22 cellular contexts compared by ENCODE assay signal in genomic region chr6:56790424-56790823, GRCh38.
A peak's percentile ranks its signal among the peaks of the same experiment; 100 is the strongest.
DNase-seq lines count a peak whose midpoint lies in the region; ATAC-seq and TF ChIP-seq lines count a peak whose summit lies in the region.
"Had no signal": no experiment of that assay in that cellular context is flagged by ENCODE, and none has a peak within 500 bp of the region (broad histone marks: within the 10 kb centered on the region; RNA-seq: fewer than 3 reads in every experiment).

No MANE protein-coding gene starts in this region.

- H3K4me3 ChIP-seq in endodermal cell (ENCODE audit: low read length) (no peak overlapping the region), tibial nerve (no peak overlapping the region), prostate gland (no peak overlapping the region)
- H3K4me3 ChIP-seq: mucosa of descending colon had no signal

- POLR2A ChIA-PET in activated CD8-positive, alpha-beta T cell treated with anti-CD3 and anti-CD28 coated beads, Interleukin-2, amount 10 ng/mL, durations not matched to agents 7 days and 5 days (lab: Charles Lee) = no interaction called here

- H3K27me3 Mint-ChIP-seq in endodermal cell (ENCODE audit: insufficient read depth) = no peaks in the 10 kb centered on the region
- peaks cover 10% of the 10 kb centered on the region for H3K27me3 Mint-ChIP-seq in activated CD8-positive, alpha-beta T cell treated with anti-CD3 and anti-CD28 coated beads, Interleukin-2, amount 10 ng/mL, durations not matched to agents 7 days and 5 days (ENCODE audit: low read depth)
- H3K27me3 Mint-ChIP-seq: brain had no signal

- no peak overlapping the region for H3K9ac ChIP-seq in endodermal cell (ENCODE audit: extremely low read depth, low read length, poor library complexity, severe bottlenecking)

- ATAC-seq in activated CD8-positive, alpha-beta T cell treated with anti-CD3 and anti-CD28 coated beads, Interleukin-2, amount 10 ng/mL, durations not matched to agents 7 days and 5 days = no peak
- ATAC-seq: mucosa of descending colon, T-helper 17 cell had no signal

- H3K4me1 Mint-ChIP-seq in endodermal cell = peaks cover 31% of the 10 kb centered on the region
- no peaks in the 10 kb centered on the region for H3K4me1 Mint-ChIP-seq in activated CD8-positive, alpha-beta T cell treated with anti-CD3 and anti-CD28 coated beads, Interleukin-2, amount 10 ng/mL, durations not matched to agents 7 days and 5 days (ENCODE audit: low read depth)
- H3K4me1 Mint-ChIP-seq: activated naive CD8-positive, alpha-beta T cell treated with anti-CD3 and anti-CD28 coated beads for 36 hours; T-helper 17 cell had no signal

- H3K36me3 ChIP-seq in endodermal cell (ENCODE audit: control insufficient read depth, insufficient read depth, low read length) = peaks cover 8% of the 10 kb centered on the region
- H3K36me3 ChIP-seq in tibial nerve = peaks cover 0 to under 1% (median 0%) of the 10 kb centered on the region in 3 donors
- no peaks in the 10 kb centered on the region for H3K36me3 ChIP-seq in prostate gland
- H3K36me3 ChIP-seq: neutrophil had no signal

- intact Hi-C loops in prostate gland (cut with DNase I) = no loop called here

- TF ChIP-seq CTCF in endodermal cell (conservative IDR thresholded peaks at IDR 0.05) (no peak), tibial nerve (IDR thresholded peaks at IDR 0.05) (no peak), prostate gland (IDR thresholded peaks at IDR 0.05) (no peak)

- peak overlapping the region; percentile 19 for H3K27ac Mint-ChIP-seq in endodermal cell
- H3K27ac Mint-ChIP-seq in activated CD8-positive, alpha-beta T cell treated with anti-CD3 and anti-CD28 coated beads, Interleukin-2, amount 10 ng/mL, durations not matched to agents 7 days and 5 days = no peak overlapping the region
- H3K27ac Mint-ChIP-seq: activated naive CD8-positive, alpha-beta T cell treated with anti-CD3 and anti-CD28 coated beads for 36 hours; activated T-helper 1 cell treated with anti-CD3 and anti-CD28 coated beads, Interleukin-12 subunit alpha, Interleukin-12 subunit beta, Interleukin-2, Interleukin-4 antibody, amounts not matched to agents 30 ng/mL and 10 ng/mL and 1 ng/mL, durations not matched to agents 14 hours and 24 hours and 36 hours; brain; T-helper 17 cell had no signal

- H3K27me3 ChIP-seq in endodermal cell (ENCODE audit: control insufficient read depth, insufficient read depth, low read length, poor library complexity, severe bottlenecking) = no peaks in the 10 kb centered on the region
- H3K27me3 ChIP-seq in tibial nerve = no peaks in the 10 kb centered on the region
- no peaks in the 10 kb centered on the region for H3K27me3 ChIP-seq in prostate gland (replicated peaks; ENCODE audit: insufficient read depth)
- H3K27me3 ChIP-seq: neutrophil had no signal

- TF ChIP-seq POLR2A in tibial nerve (IDR thresholded peaks at IDR 0.05) (no peak), prostate gland (IDR thresholded peaks at IDR 0.05) (no peak)

- no peak for TF ChIP-seq EP300 in tibial nerve (IDR thresholded peaks at IDR 0.05)

- peaks cover 10% of the 10 kb centered on the region for H3K36me3 Mint-ChIP-seq in endodermal cell (ENCODE audit: low read depth)
- no peaks in the 10 kb centered on the region for H3K36me3 Mint-ChIP-seq in activated CD8-positive, alpha-beta T cell treated with anti-CD3 and anti-CD28 coated beads, Interleukin-2, amount 10 ng/mL, durations not matched to agents 7 days and 5 days (ENCODE audit: low read depth)
- H3K36me3 Mint-ChIP-seq: activated naive CD8-positive, alpha-beta T cell treated with anti-CD3 and anti-CD28 coated beads for 36 hours had no signal

- CTCF ChIA-PET in activated CD8-positive, alpha-beta T cell treated with anti-CD3 and anti-CD28 coated beads, Interleukin-2, amount 10 ng/mL, durations not matched to agents 7 days and 5 days (lab: Charles Lee) = no interaction called here

- H3K27ac ChIP-seq in endodermal cell (ENCODE audit: low read depth, low read length) (no peak overlapping the region), tibial nerve (peak overlapping the region in 1 of 4 donors; percentile 6), prostate gland (no peak overlapping the region)
- H3K27ac ChIP-seq: neutrophil had no signal

- DNase-seq in NOMO-1 (lab: John Stamatoyannopoulos, UW; ENCODE audit: unreplicated experiment in 2 of 2) (peak; percentile 13 to 59), NOMO-1 treated with dmso at 0.1 percent for 144 hours (lab: John Stamatoyannopoulos, UW; ENCODE audit: unreplicated experiment) (no peak), KG1 (lab: John Stamatoyannopoulos, UW) (peak; percentile 23), endodermal cell (no peak), tibial nerve (ENCODE audit: low spot score in 2 of 2) (no peak), prostate gland (ENCODE audit: low spot score) (no peak)
- DNase-seq in NK-92 treated with Interleukin-12 subunit alpha and Interleukin-12 subunit beta, amount 100 ng/mL, for 24 hours (lab: John Stamatoyannopoulos, UW) = no peak
- DNase-seq in activated CD8-positive, alpha-beta T cell treated with anti-CD3 and anti-CD28 coated beads, Interleukin-2, amount 10 ng/mL, durations not matched to agents 7 days and 5 days = no peak
- DNase-seq: 8988T; activated CD4-positive, CD25-positive, alpha-beta regulatory T cell; activated CD8-positive, alpha-beta memory T cell treated with anti-CD3 and anti-CD28 coated beads for 24 hours; activated naive CD8-positive, alpha-beta T cell treated with anti-CD3 and anti-CD28 coated beads for 36 hours; cortex of kidney; GDM1; mucosa of descending colon; NCI-H1694 treated with DMSO at 0.1 percent for 48 hours; retina; stimulated activated CD4-positive, alpha-beta T cell treated with anti-CD3 and anti-CD28 coated beads, Interleukin-12 subunit alpha, Interleukin-12 subunit beta, amount 100 ng/mL, for 4 hours; T-helper 17 cell had no signal

- H3K9me3 Mint-ChIP-seq in endodermal cell = peaks cover 4% of the 10 kb centered on the region
- H3K9me3 Mint-ChIP-seq in activated CD8-positive, alpha-beta T cell treated with anti-CD3 and anti-CD28 coated beads, Interleukin-2, amount 10 ng/mL, durations not matched to agents 7 days and 5 days (ENCODE audit: insufficient read depth) = no peaks in the 10 kb centered on the region
- H3K9me3 Mint-ChIP-seq: activated T-helper 1 cell treated with anti-CD3 and anti-CD28 coated beads, Interleukin-12 subunit alpha, Interleukin-12 subunit beta, Interleukin-2, Interleukin-4 antibody, amounts not matched to agents 30 ng/mL and 10 ng/mL and 1 ng/mL, durations not matched to agents 14 hours and 24 hours and 36 hours had no signal

- peaks cover 8% of the 10 kb centered on the region for H3K9me3 ChIP-seq in endodermal cell (ENCODE audit: control insufficient read depth, low read length)
- H3K9me3 ChIP-seq in tibial nerve = no peaks in the 10 kb centered on the region
- no peaks in the 10 kb centered on the region for H3K9me3 ChIP-seq in prostate gland
- H3K9me3 ChIP-seq: mucosa of descending colon, neutrophil had no signal

- H3K4me3 Mint-ChIP-seq in endodermal cell = no peak overlapping the region
- H3K4me3 Mint-ChIP-seq in activated CD8-positive, alpha-beta T cell treated with anti-CD3 and anti-CD28 coated beads, Interleukin-2, amount 10 ng/mL, durations not matched to agents 7 days and 5 days = no peak overlapping the region
- H3K4me3 Mint-ChIP-seq: activated naive CD8-positive, alpha-beta T cell treated with anti-CD3 and anti-CD28 coated beads for 36 hours; activated T-helper 1 cell treated with anti-CD3 and anti-CD28 coated beads, Interleukin-12 subunit alpha, Interleukin-12 subunit beta, Interleukin-2, Interleukin-4 antibody, amounts not matched to agents 30 ng/mL and 10 ng/mL and 1 ng/mL, durations not matched to agents 14 hours and 24 hours and 36 hours; brain; T-helper 17 cell had no signal

- peaks cover 9% of the 10 kb centered on the region for H3K4me1 ChIP-seq in endodermal cell (ENCODE audit: control insufficient read depth, insufficient read depth, low read length)
- H3K4me1 ChIP-seq in tibial nerve = peaks cover 0 to 59% (median 22%) of the 10 kb centered on the region in 4 donors
- H3K4me1 ChIP-seq in prostate gland (replicated peaks) = no peaks in the 10 kb centered on the region

Comparison
In these comparisons a context has a peak if more than half of its experiments do, and no peak if none do; other contexts are left out.
1. DNase-seq: peak in NOMO-1 (2 of 2) and KG1 (single experiment); none in NOMO-1 treated with dmso at 0.1 percent for 144 hours (single experiment), endodermal cell (single experiment), NK-92 treated with Interleukin-12 subunit alpha and Interleukin-12 subunit beta, amount 100 ng/mL, for 24 hours (single experiment), activated CD8-positive, alpha-beta T cell treated with anti-CD3 and anti-CD28 coated beads, Interleukin-2, amount 10 ng/mL, durations not matched to agents 7 days and 5 days (single experiment), tibial nerve (0 of 2) and prostate gland (single experiment).